8 cellular contexts compared by ENCODE assay signal in the genomic region with DNA sequence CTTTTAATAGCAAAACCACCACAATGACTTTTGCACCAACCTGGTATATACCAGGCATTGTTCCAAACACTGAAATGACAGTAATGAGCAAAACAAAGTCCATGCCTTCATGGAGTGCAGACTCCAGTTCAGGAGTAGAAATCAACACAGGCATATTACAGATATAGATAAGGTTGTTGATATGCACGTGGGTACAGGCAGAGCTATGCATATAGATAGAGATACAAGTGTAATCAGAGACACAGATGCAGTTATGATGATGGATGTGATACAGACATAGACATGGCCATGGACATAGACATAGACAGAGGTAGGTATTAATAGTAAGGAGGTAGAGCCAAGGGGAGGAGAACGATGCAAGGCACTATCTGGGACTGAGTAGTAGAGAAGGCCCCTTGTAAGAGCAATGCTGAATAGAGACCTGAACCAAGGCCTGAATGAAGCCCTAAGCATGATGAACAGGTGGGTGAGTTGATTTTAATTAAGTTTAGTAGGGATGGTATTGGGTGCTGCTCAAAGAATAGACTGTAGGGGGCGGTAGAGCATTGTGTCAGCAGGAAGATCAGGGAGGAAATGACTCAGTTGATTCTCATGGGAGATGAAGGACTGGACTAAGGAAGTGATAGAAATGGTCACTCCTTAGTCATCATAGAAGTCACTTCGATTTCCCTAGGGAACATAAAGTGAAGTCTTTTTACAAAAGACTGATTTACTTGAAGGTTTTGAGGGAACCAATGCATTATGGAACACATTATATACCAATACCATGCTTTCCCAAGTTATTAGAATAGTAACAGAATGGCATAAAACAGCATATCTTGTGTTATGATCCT. TPM values are rescaled to one million over a fixed set of nuclear protein-coding genes. Genes with fewer than 3 reads are reported as not detected.
DNase-seq lines count a peak whose midpoint lies in the region; ATAC-seq and TF ChIP-seq lines count a peak whose summit lies in the region.

No MANE protein-coding gene starts in this region.

- no peaks in the 10 kb centered on the region for H3K27me3 ChIP-seq in gastroesophageal sphincter

- no peak overlapping the region for H3K4me3 ChIP-seq in gastroesophageal sphincter

- peak; percentile 90 for ATAC-seq in GM18873 (IDR thresholded peaks at IDR 0.05; ENCODE audit: low FRiP score, unreplicated experiment)
- peak; percentile 95 for ATAC-seq in HG03066 (IDR thresholded peaks at IDR 0.05; ENCODE audit: low read depth, unreplicated experiment)
- ATAC-seq in gastroesophageal sphincter = peak; percentile 41

- peaks cover 0 to 8% (median 0%) of the 10 kb centered on the region in 3 donors for H3K9me3 ChIP-seq in gastroesophageal sphincter

- no peak for TF ChIP-seq EP300 in gastroesophageal sphincter (IDR thresholded peaks at IDR 0.05)

- TF ChIP-seq POLR2A in gastroesophageal sphincter (IDR thresholded peaks at IDR 0.05) = no peak

- DNase-seq in CD1c-positive myeloid dendritic cell (ENCODE audit: extremely low spot score) (peak; percentile 80), NOMO-1 treated with DMSO at 0.1 percent for 48 hours (lab: John Stamatoyannopoulos, UW; ENCODE audit: unreplicated experiment) (peak; percentile 78), activated T-cell treated with anti-CD3 and anti-CD28 coated beads for 24 hours (ENCODE audit: low read depth) (peak; percentile 56), occipital lobe (lab: John Stamatoyannopoulos, UW) (no peak)
- peak; percentile 15 to 58 for DNase-seq in stimulated activated CD4-positive, alpha-beta T cell treated with anti-CD3 and anti-CD28 coated beads, Interleukin-12 subunit alpha, Interleukin-12 subunit beta, amount 100 ng/mL, for 24 hours (ENCODE audit: low read depth in 2 of 2)

- H3K27ac ChIP-seq in gastroesophageal sphincter = no peak overlapping the region

- H3K4me1 ChIP-seq in gastroesophageal sphincter = peaks cover 0 to 7% (median 0%) of the 10 kb centered on the region in 3 donors

- TF ChIP-seq CTCF in gastroesophageal sphincter (IDR thresholded peaks at IDR 0.05) = peak in 2 of 4 experiments; percentile 18 to 50

- no peaks in the 10 kb centered on the region for H3K36me3 ChIP-seq in gastroesophageal sphincter

- WGBS in gastroesophageal sphincter (ENCODE audit: low coverage in 1 of 2), 2 donors = 40 to 49% methylated on average over 3 to 4 of the region's 4 CpGs

RNA-seq across cellular contexts. Expression of gene CMPK2, which starts 39.4 kb away (rescaled TPM):
- total RNA-seq in gastroesophageal sphincter (1 to 10 TPM; 3.1 to 7.8 (median 5.4) TPM), occipital lobe (10.9 TPM)

RNA-seq across cellular contexts. Expression of gene RSAD2, which starts 51.3 kb away (rescaled TPM):
- total RNA-seq in gastroesophageal sphincter (1 to 10 TPM; 1.8 to 7.0 (median 5.7) TPM), occipital lobe (6.9 TPM)

Comparison
In these comparisons a context has a peak if more than half of its experiments do, and no peak if none do; other contexts are left out.
1. ATAC-seq: peak in every context shown above with its lines; median percentile 95 in HG03066; 90 in GM18873; 41 in gastroesophageal sphincter.